Comparison of ENCODE assay signal across 8 cellular contexts in the genomic region with DNA sequence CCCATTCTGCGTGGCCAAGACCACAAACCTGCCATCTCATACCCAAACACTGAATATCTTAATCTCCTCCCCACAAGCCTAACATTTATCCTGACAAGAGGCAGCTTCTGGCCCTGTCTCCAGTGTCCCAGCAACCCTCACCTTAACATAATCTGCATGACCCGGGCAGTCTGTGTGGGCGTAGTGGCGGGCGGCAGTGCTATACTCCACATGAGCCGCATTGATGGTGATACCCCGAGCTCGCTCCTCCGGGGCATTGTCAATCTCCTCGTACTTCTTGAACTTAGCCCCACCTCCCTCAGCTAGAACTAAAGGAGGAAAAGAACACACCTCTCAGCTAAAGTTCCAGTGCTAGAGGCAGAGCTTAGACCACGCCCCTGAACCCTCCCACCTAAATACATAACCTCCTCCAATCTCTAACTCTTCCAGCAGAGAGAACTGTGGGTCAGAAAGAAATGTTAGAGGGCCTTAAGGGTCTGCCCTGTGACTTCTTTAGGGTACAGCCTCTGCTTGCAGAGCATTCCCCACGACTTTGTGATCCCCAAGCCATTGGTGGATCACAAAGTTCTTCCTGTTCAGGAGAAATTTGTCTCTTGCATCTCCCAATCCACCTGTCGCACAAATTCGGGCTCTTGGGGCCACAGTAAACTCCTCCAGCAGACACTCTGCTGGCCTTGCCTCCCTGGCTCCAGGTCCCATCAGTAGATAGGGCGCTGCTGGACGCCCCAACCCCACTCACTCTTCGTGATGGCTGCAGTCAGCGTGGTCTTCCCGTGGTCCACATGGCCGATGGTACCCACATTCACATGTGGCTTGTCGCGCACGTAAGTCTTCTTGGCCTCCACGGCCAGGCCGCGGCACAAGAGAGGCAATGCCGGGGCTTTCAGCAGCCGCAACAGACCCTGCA. TPM values are rescaled to one million over a fixed set of nuclear protein-coding genes. Genes with fewer than 3 reads are reported as not detected.
DNase-seq lines count a peak whose midpoint lies in the region; ATAC-seq, FAIRE-seq and TF ChIP-seq lines count a peak whose summit lies in the region.

No MANE protein-coding gene starts in this region.

- peaks cover 48% of the 10 kb centered on the region for H3K36me3 Mint-ChIP-seq in CD8-positive, alpha-beta T cell
- H3K36me3 Mint-ChIP-seq in brain = peaks cover 46% of the 10 kb centered on the region
- peaks cover 63% of the 10 kb centered on the region for H3K36me3 Mint-ChIP-seq in stimulated activated effector memory CD8-positive, alpha-beta T cell treated with anti-CD3 and anti-CD28 coated beads, Interleukin-12 subunit alpha, Interleukin-12 subunit beta, amount 100 ng/mL, for 72 hours

- no peak for FAIRE-seq in RCC 7860 (lab: Jason Lieb, UNC)

- peak overlapping the region; percentile 91 for H3K4me3 Mint-ChIP-seq in CD8-positive, alpha-beta T cell
- H3K4me3 Mint-ChIP-seq in brain = peak overlapping the region; percentile 91 to 97 (median 96)
- peak overlapping the region; percentile 98 for H3K4me3 Mint-ChIP-seq in stimulated activated effector memory CD8-positive, alpha-beta T cell treated with anti-CD3 and anti-CD28 coated beads, Interleukin-12 subunit alpha, Interleukin-12 subunit beta, amount 100 ng/mL, for 72 hours

- POLR2A ChIA-PET in CD8-positive, alpha-beta T cell (lab: Charles Lee) = interaction anchor here (0.9 to 3.0 kb wide), 12 partner anchors 11 to 105 kb away, joined by 3 to 29 read pairs (median 4); a partner anchor contains a TSS

- CTCF ChIA-PET in CD8-positive, alpha-beta T cell (lab: Charles Lee) = interaction anchor here (0.7 to 4.5 kb wide), 6 partner anchors 7 to 351 kb away, joined by 3 to 35 read pairs (median 3); a partner anchor contains a TSS

- no peak for ATAC-seq in CD8-positive, alpha-beta T cell
- peak; percentile 1 for ATAC-seq in GM21723 (IDR thresholded peaks at IDR 0.05; ENCODE audit: unreplicated experiment)
- no peak for ATAC-seq in stimulated activated effector memory CD8-positive, alpha-beta T cell treated with anti-CD3 and anti-CD28 coated beads, Interleukin-12 subunit alpha, Interleukin-12 subunit beta, amount 100 ng/mL, for 72 hours
- no peak for ATAC-seq in sciatic nerve

- no peaks in the 10 kb centered on the region for H3K9me3 ChIP-seq in CD8-positive, alpha-beta T cell (ENCODE audit: low read length)

- peak in 1 of 7 experiments; percentile 45 for DNase-seq in CD8-positive, alpha-beta T cell
- DNase-seq in NOMO-1 treated with dmso at 0.1 percent for 144 hours (lab: John Stamatoyannopoulos, UW; ENCODE audit: unreplicated experiment) = peak; percentile 5
- DNase-seq in left kidney (ENCODE audit: low read depth, low spot score) = peak; percentile 44
- peak in 1 of 2 donors; percentile 63 for DNase-seq in stimulated activated effector memory CD8-positive, alpha-beta T cell treated with anti-CD3 and anti-CD28 coated beads, Interleukin-12 subunit alpha, Interleukin-12 subunit beta, amount 100 ng/mL, for 72 hours (ENCODE audit: low spot score in 2 of 2)
- DNase-seq in RCC 7860 (ENCODE audit: low spot score) = no peak
- DNase-seq in sciatic nerve (ENCODE audit: low spot score) = no peak

- peak overlapping the region; percentile 78 for H3K27ac ChIP-seq in CD8-positive, alpha-beta T cell (ENCODE audit: low read depth, low read length)

- H3K4me1 Mint-ChIP-seq in CD8-positive, alpha-beta T cell (ENCODE audit: low read depth) = peaks cover 32% of the 10 kb centered on the region
- peaks cover 31% of the 10 kb centered on the region for H3K4me1 Mint-ChIP-seq in brain
- peaks cover 34% of the 10 kb centered on the region for H3K4me1 Mint-ChIP-seq in stimulated activated effector memory CD8-positive, alpha-beta T cell treated with anti-CD3 and anti-CD28 coated beads, Interleukin-12 subunit alpha, Interleukin-12 subunit beta, amount 100 ng/mL, for 72 hours

- peak overlapping the region; percentile 94 for H3K27ac Mint-ChIP-seq in CD8-positive, alpha-beta T cell
- peak overlapping the region; percentile 95 to 99 (median 98) for H3K27ac Mint-ChIP-seq in brain
- peak overlapping the region; percentile 99 for H3K27ac Mint-ChIP-seq in stimulated activated effector memory CD8-positive, alpha-beta T cell treated with anti-CD3 and anti-CD28 coated beads, Interleukin-12 subunit alpha, Interleukin-12 subunit beta, amount 100 ng/mL, for 72 hours

- no peaks in the 10 kb centered on the region for H3K27me3 Mint-ChIP-seq in CD8-positive, alpha-beta T cell (ENCODE audit: low read depth)
- H3K27me3 Mint-ChIP-seq in brain = peaks cover 9% of the 10 kb centered on the region

- peaks cover 26% of the 10 kb centered on the region for H3K36me3 ChIP-seq in CD8-positive, alpha-beta T cell (ENCODE audit: insufficient read depth, low read length)

- peaks cover 23% of the 10 kb centered on the region for H3K4me1 ChIP-seq in CD8-positive, alpha-beta T cell (ENCODE audit: insufficient read depth, low read length)

- H3K27me3 ChIP-seq in CD8-positive, alpha-beta T cell (ENCODE audit: insufficient read depth, low read length) = no peaks in the 10 kb centered on the region

- intact Hi-C loops in CD8-positive, alpha-beta T cell (cut with DNase I, micrococcal nuclease) = loop anchor here (1.0 to 10.0 kb wide), 8 partner anchors 18 to 631 kb away; a partner anchor contains a TSS
- intact Hi-C loops in sciatic nerve (cut with DNase I) = loop anchor here (10.0 kb wide), 1 partner anchor 99 kb away; no protein-coding TSS in a partner anchor

- H3K9me3 Mint-ChIP-seq in CD8-positive, alpha-beta T cell = no peaks in the 10 kb centered on the region
- H3K9me3 Mint-ChIP-seq in brain = no peaks in the 10 kb centered on the region
- H3K9me3 Mint-ChIP-seq in stimulated activated effector memory CD8-positive, alpha-beta T cell treated with anti-CD3 and anti-CD28 coated beads, Interleukin-12 subunit alpha, Interleukin-12 subunit beta, amount 100 ng/mL, for 72 hours = no peaks in the 10 kb centered on the region

- TF ChIP-seq CTCF in CD8-positive, alpha-beta T cell (IDR thresholded peaks at IDR 0.05) = no peak
- TF ChIP-seq CTCF in brain (conservative IDR thresholded peaks at IDR 0.05) = no peak

- peak overlapping the region; percentile 83 for H3K4me3 ChIP-seq in CD8-positive, alpha-beta T cell (ENCODE audit: low read depth, low read length)

RNA-seq across cellular contexts. Expression of a gene that starts 0.7 kb away (rescaled TPM):
- 100 to 1,000 TPM; 111 to 119 TPM for total RNA-seq in CD8-positive, alpha-beta T cell
- 286 TPM for polyA plus RNA-seq in brain (ENCODE audit: insufficient read depth, low read depth, low replicate concordance)
- 69.4 TPM for total RNA-seq in sciatic nerve

RNA-seq across cellular contexts. Expression of a gene that starts 18.2 kb away (rescaled TPM):
- total RNA-seq in CD8-positive, alpha-beta T cell = 10 to 100 TPM; 50.7 to 53.5 TPM
- polyA plus RNA-seq in brain (ENCODE audit: insufficient read depth, low read depth, low replicate concordance) = 55.0 TPM
- total RNA-seq in sciatic nerve = 67.0 TPM

RNA-seq across cellular contexts. Expression of a gene that starts 22.6 kb away (rescaled TPM):
- total RNA-seq in CD8-positive, alpha-beta T cell = 100 to 1,000 TPM; 309 to 322 TPM
- polyA plus RNA-seq in brain (ENCODE audit: insufficient read depth, low read depth, low replicate concordance) = 225 TPM
- 116 TPM for total RNA-seq in sciatic nerve

RNA-seq across cellular contexts. Expression of a gene that starts 32.9 kb away (rescaled TPM):
- under 1 TPM; 0.24 to 0.97 TPM for total RNA-seq in CD8-positive, alpha-beta T cell
- polyA plus RNA-seq in brain (ENCODE audit: insufficient read depth, low read depth, low replicate concordance) = 0.51 TPM
- total RNA-seq in sciatic nerve = 0.89 TPM

Comparison
In these comparisons a context has a peak if more than half of its experiments do, and no peak if none do; other contexts are left out.
1. DNase-seq: peak in NOMO-1 treated with dmso at 0.1 percent for 144 hours (single experiment) and left kidney (single experiment); none in RCC 7860 (single experiment) and sciatic nerve (single experiment).
2. Peak in every context shown above with its lines, with median percentiles within 50 percentile points of each other: H3K27ac Mint-ChIP-seq and H3K4me3 Mint-ChIP-seq.